Comparison of ENCODE assay signal across 30 cellular contexts in genomic region chr7:156606618-156607331, GRCh38. TPM values are rescaled to one million over a fixed set of nuclear protein-coding genes. Genes with fewer than 3 reads are reported as not detected.
DNase-seq lines count a peak whose midpoint lies in the region; ATAC-seq, FAIRE-seq and TF ChIP-seq lines count a peak whose summit lies in the region.
"Had no signal": no experiment of that assay in that cellular context is flagged by ENCODE, and none has a peak within 500 bp of the region (broad histone marks: within the 10 kb centered on the region; RNA-seq: fewer than 3 reads in every experiment).

No MANE protein-coding gene starts in this region.

- H3K36me3 Mint-ChIP-seq in astrocyte (ENCODE audit: low read depth, unreplicated experiment) = no peaks in the 10 kb centered on the region
- H3K36me3 Mint-ChIP-seq in naive thymus-derived CD4-positive, alpha-beta T cell = no peaks in the 10 kb centered on the region
- no peaks in the 10 kb centered on the region for H3K36me3 Mint-ChIP-seq in activated naive CD4-positive, alpha-beta T cell treated with anti-CD3 and anti-CD28 coated beads, Interleukin-2, amount 50 U/mL, for 72 hours

- DNase-seq in left ventricle myocardium inferior = no peak
- no peak for DNase-seq in left cardiac atrium
- no peak for DNase-seq in astrocyte (ENCODE audit: low read depth)
- DNase-seq in naive thymus-derived CD4-positive, alpha-beta T cell = no peak
- no peak for DNase-seq in upper lobe of right lung
- no peak for DNase-seq in stimulated activated CD4-positive, alpha-beta T cell treated with anti-CD3 and anti-CD28 coated beads, Interleukin-1b, Interleukin-23, amount 100 ng/mL, for 48 hours
- DNase-seq in activated naive CD4-positive, alpha-beta T cell treated with anti-CD3 and anti-CD28 coated beads, Interleukin-2, amount 50 U/mL, for 72 hours (ENCODE audit: low spot score in 2 of 2) = no peak
- no peak for DNase-seq in HK-2 (ENCODE audit: unreplicated experiment)
- DNase-seq: activated CD4-positive, alpha-beta T cell treated with anti-CD3 and anti-CD28 coated beads for 4 hours; activated gamma-delta T cell; activated T-cell treated with anti-CD3 and anti-CD28 coated beads for 4 hours; BE2C; COR-L47; DMS79 treated with DMSO at 0.1 percent for 48 hours; effector memory CD8-positive, alpha-beta T cell; GF-D8; KBM-7; MM.1S; NCI-H1417; NCI-H345; NCI-H82 had no signal

- H3K9ac ChIP-seq in astrocyte (ENCODE audit: low read length) = no peak overlapping the region

- no peak for ATAC-seq in left cardiac atrium
- ATAC-seq in naive thymus-derived CD4-positive, alpha-beta T cell = peak; percentile 22
- ATAC-seq in upper lobe of right lung = peak; percentile 8
- ATAC-seq in activated naive CD4-positive, alpha-beta T cell treated with anti-CD3 and anti-CD28 coated beads, Interleukin-2, amount 50 U/mL, for 72 hours = no peak
- ATAC-seq: HCT116 had no signal

- H3K4me3 ChIP-seq in left ventricle myocardium inferior = peak overlapping the region; percentile 59
- H3K4me3 ChIP-seq in astrocyte (ENCODE audit: insufficient read depth, low read depth, low read length) = no peak overlapping the region
- H3K4me3 ChIP-seq in naive thymus-derived CD4-positive, alpha-beta T cell (ENCODE audit: low read length) = no peak overlapping the region
- peak overlapping the region; percentile 55 for H3K4me3 ChIP-seq in upper lobe of right lung

- H3K27ac ChIP-seq in left ventricle myocardium inferior (replicated peaks) = no peak overlapping the region
- H3K27ac ChIP-seq in astrocyte (ENCODE audit: low read depth, low read length) = no peak overlapping the region
- H3K27ac ChIP-seq in naive thymus-derived CD4-positive, alpha-beta T cell (ENCODE audit: low read depth, low read length) = no peak overlapping the region
- H3K27ac ChIP-seq in upper lobe of right lung = no peak overlapping the region
- H3K27ac ChIP-seq: prostate gland, tibial nerve had no signal

- TF ChIP-seq CTCF in left ventricle myocardium inferior (IDR thresholded peaks at IDR 0.05; ENCODE audit: borderline replicate concordance) (no peak), astrocyte (IDR thresholded peaks at IDR 0.05; ENCODE audit: insufficient read depth, low read depth, low read length) (no peak), upper lobe of right lung (IDR thresholded peaks at IDR 0.05) (no peak)

- intact Hi-C loops in left ventricle myocardium inferior (cut with micrococcal nuclease) = no loop called here
- intact Hi-C loops in left cardiac atrium (cut with DNase I) = no loop called here
- intact Hi-C loops in naive thymus-derived CD4-positive, alpha-beta T cell (cut with micrococcal nuclease) = no loop called here
- intact Hi-C loops in upper lobe of right lung (cut with DNase I) = no loop called here

- FAIRE-seq in astrocyte (lab: Jason Lieb, UNC) = no peak
- FAIRE-seq: bronchial epithelial cell, colon, frontal cortex, HTR-8/SVneo had no signal

- H3K9me3 ChIP-seq in left ventricle myocardium inferior (replicated peaks) (no peaks in the 10 kb centered on the region), astrocyte (ENCODE audit: insufficient read depth, low read depth, low read length) (no peaks in the 10 kb centered on the region), upper lobe of right lung (no peaks in the 10 kb centered on the region)
- H3K9me3 ChIP-seq in naive thymus-derived CD4-positive, alpha-beta T cell (ENCODE audit: control insufficient read depth in 2 of 3, low read length in 3 of 3) = no peaks in the 10 kb centered on the region
- H3K9me3 ChIP-seq: BE2C, prostate gland, tibial nerve had no signal

- peaks cover 20% of the 10 kb centered on the region for H3K4me1 Mint-ChIP-seq in astrocyte (ENCODE audit: low read depth, unreplicated experiment)
- H3K4me1 Mint-ChIP-seq in naive thymus-derived CD4-positive, alpha-beta T cell = peaks cover 2 to 19% (median 15%) of the 10 kb centered on the region in 7 donors
- H3K4me1 Mint-ChIP-seq: memory B cell had no signal

- H3K79me2 ChIP-seq in astrocyte (ENCODE audit: insufficient read depth, low read length) = no peaks in the 10 kb centered on the region

- H3K36me3 ChIP-seq in left ventricle myocardium inferior = no peaks in the 10 kb centered on the region
- no peaks in the 10 kb centered on the region for H3K36me3 ChIP-seq in astrocyte (ENCODE audit: insufficient read depth, low read length)
- no peaks in the 10 kb centered on the region for H3K36me3 ChIP-seq in naive thymus-derived CD4-positive, alpha-beta T cell (ENCODE audit: control insufficient read depth in 2 of 3, insufficient read depth in 3 of 3, low read length in 3 of 3)
- H3K36me3 ChIP-seq in upper lobe of right lung = no peaks in the 10 kb centered on the region
- H3K36me3 ChIP-seq: BE2C, prostate gland had no signal

- no peak overlapping the region for H3K27ac Mint-ChIP-seq in astrocyte (ENCODE audit: unreplicated experiment)
- H3K27ac Mint-ChIP-seq in naive thymus-derived CD4-positive, alpha-beta T cell = no peak overlapping the region
- H3K27ac Mint-ChIP-seq in activated naive CD4-positive, alpha-beta T cell treated with anti-CD3 and anti-CD28 coated beads, Interleukin-2, amount 50 U/mL, for 72 hours = no peak overlapping the region
- H3K27ac Mint-ChIP-seq: memory B cell; stimulated activated naive CD8-positive, alpha-beta T cell treated with anti-CD3 and anti-CD28 coated beads, Interleukin-15, Interleukin-2, amounts not matched to agents 100 ng/mL and 50 ng/mL, for 24 hours had no signal

- H3K27me3 Mint-ChIP-seq in astrocyte (ENCODE audit: low read depth, unreplicated experiment) = peaks cover 10% of the 10 kb centered on the region
- peaks cover 27 to 52% (median 39%) of the 10 kb centered on the region in 5 donors for H3K27me3 Mint-ChIP-seq in naive thymus-derived CD4-positive, alpha-beta T cell

- H4K20me1 ChIP-seq in astrocyte (ENCODE audit: insufficient read depth, low read length) = no peaks in the 10 kb centered on the region

- no peaks in the 10 kb centered on the region for H3K9me3 Mint-ChIP-seq in astrocyte (ENCODE audit: unreplicated experiment)
- peaks cover 0 to 6% (median 0%) of the 10 kb centered on the region in 11 donors for H3K9me3 Mint-ChIP-seq in naive thymus-derived CD4-positive, alpha-beta T cell
- H3K9me3 Mint-ChIP-seq in activated naive CD4-positive, alpha-beta T cell treated with anti-CD3 and anti-CD28 coated beads, Interleukin-2, amount 50 U/mL, for 72 hours = no peaks in the 10 kb centered on the region
- H3K9me3 Mint-ChIP-seq: effector memory CD8-positive, alpha-beta T cell; memory B cell; stimulated activated naive CD8-positive, alpha-beta T cell treated with anti-CD3 and anti-CD28 coated beads, Interleukin-15, Interleukin-2, amounts not matched to agents 100 ng/mL and 50 ng/mL, for 24 hours had no signal

- H3K4me1 ChIP-seq in left ventricle myocardium inferior (peaks cover 21% of the 10 kb centered on the region), astrocyte (ENCODE audit: insufficient read depth, low read length) (peaks cover 3% of the 10 kb centered on the region), upper lobe of right lung (peaks cover 15% of the 10 kb centered on the region)
- peaks cover 0 to 2% of the 10 kb centered on the region in 2 donors for H3K4me1 ChIP-seq in naive thymus-derived CD4-positive, alpha-beta T cell (ENCODE audit: control insufficient read depth in 2 of 2, insufficient read depth in 2 of 2, low read length in 2 of 2)
- H3K4me1 ChIP-seq: BE2C, prostate gland had no signal

- CTCF ChIA-PET in naive thymus-derived CD4-positive, alpha-beta T cell (lab: Charles Lee) = no interaction called here

- peaks cover 45% of the 10 kb centered on the region for H3K27me3 ChIP-seq in left ventricle myocardium inferior (ENCODE audit: low read depth)
- no peaks in the 10 kb centered on the region for H3K27me3 ChIP-seq in astrocyte (ENCODE audit: insufficient read depth, low read length)
- no peaks in the 10 kb centered on the region for H3K27me3 ChIP-seq in naive thymus-derived CD4-positive, alpha-beta T cell (ENCODE audit: control insufficient read depth in 2 of 2, insufficient read depth in 2 of 2, low read length in 2 of 2)
- peaks cover 5% of the 10 kb centered on the region for H3K27me3 ChIP-seq in upper lobe of right lung

- POLR2A ChIA-PET in naive thymus-derived CD4-positive, alpha-beta T cell (lab: Charles Lee) = no interaction called here

- no peak overlapping the region for H2AFZ ChIP-seq in astrocyte (ENCODE audit: low read depth, low read length)

- peak overlapping the region; percentile 78 for H3K4me2 ChIP-seq in astrocyte (ENCODE audit: low read length)

- no peak overlapping the region for H3K4me3 Mint-ChIP-seq in astrocyte (ENCODE audit: unreplicated experiment)
- peak overlapping the region in 6 of 10 donors; percentile 20 to 68 (median 38) for H3K4me3 Mint-ChIP-seq in naive thymus-derived CD4-positive, alpha-beta T cell
- H3K4me3 Mint-ChIP-seq: memory B cell; stimulated activated naive CD8-positive, alpha-beta T cell treated with anti-CD3 and anti-CD28 coated beads, Interleukin-15, Interleukin-2, amounts not matched to agents 100 ng/mL and 50 ng/mL, for 24 hours had no signal

RNA-seq across cellular contexts. Expression of gene RNF32, which starts 33.8 kb away (rescaled TPM):
- not detected for total RNA-seq in left ventricle myocardium inferior
- total RNA-seq in left cardiac atrium = under 1 TPM; 0.56 to 0.76 TPM
- total RNA-seq in astrocyte = 1.6 and 2.7 TPM in 2 replicates
- total RNA-seq in naive thymus-derived CD4-positive, alpha-beta T cell = 1 to 10 TPM in 2 of 5 experiments, under 1 TPM in 2, not detected in 1; 0.81 to 2.1 (median 0.99) TPM
- under 1 TPM in 1 of 2 donors, not detected in 1; 0.66 TPM for polyA plus RNA-seq in naive thymus-derived CD4-positive, alpha-beta T cell
- 1.9 TPM for total RNA-seq in upper lobe of right lung
- total RNA-seq in activated naive CD4-positive, alpha-beta T cell treated with anti-CD3 and anti-CD28 coated beads, Interleukin-2, amount 50 U/mL, for 72 hours = 1 to 10 TPM in 1 of 2 donors, not detected in 1; 1.8 TPM

Comparison
In these comparisons a context has a peak if more than half of its experiments do, and no peak if none do; other contexts are left out.
1. H3K4me3 ChIP-seq: peak in left ventricle myocardium inferior (single experiment) and upper lobe of right lung (single experiment); none in astrocyte (single experiment) and naive thymus-derived CD4-positive, alpha-beta T cell (single experiment).
2. ATAC-seq: peak in naive thymus-derived CD4-positive, alpha-beta T cell (single experiment) and upper lobe of right lung (single experiment); none in left cardiac atrium (0 of 2) and activated naive CD4-positive, alpha-beta T cell treated with anti-CD3 and anti-CD28 coated beads, Interleukin-2, amount 50 U/mL, for 72 hours (0 of 2).